In genomic region chr14:64808449-64808848, GRCh38 we compare ENCODE assay signal across 21 cellular contexts.
DNase-seq lines count a peak whose midpoint lies in the region; ATAC-seq, FAIRE-seq and TF ChIP-seq lines count a peak whose summit lies in the region.
"Had no signal": no experiment of that assay in that cellular context is flagged by ENCODE, and none has a peak within 500 bp of the region (broad histone marks: within the 10 kb centered on the region; RNA-seq: fewer than 3 reads in every experiment).

No MANE protein-coding gene starts in this region.

- H3K4me3 Mint-ChIP-seq in osteocyte (ENCODE audit: unreplicated experiment): no peak overlapping the region
- H3K4me3 Mint-ChIP-seq: B cell; CD8-positive, alpha-beta T cell; IgD-negative memory B cell had no signal

- CTCF ChIA-PET in SK-N-SH (lab: Yijun Ruan, JAX): interaction anchor here (0.9 to 3.2 kb wide), 4 partner anchors 8 to 83 kb away, joined by 3 to 18 read pairs (median 4); no protein-coding TSS in a partner anchor

- no peaks in the 10 kb centered on the region for H3K9me2 ChIP-seq in SK-N-SH

- no peaks in the 10 kb centered on the region for H3K36me3 Mint-ChIP-seq in osteocyte (ENCODE audit: unreplicated experiment)
- H3K36me3 Mint-ChIP-seq: CD8-positive, alpha-beta T cell; IgD-negative memory B cell had no signal

- H3K27ac Mint-ChIP-seq in osteocyte (ENCODE audit: unreplicated experiment): peak overlapping the region; percentile 62
- H3K27ac Mint-ChIP-seq: B cell; CD8-positive, alpha-beta T cell had no signal

- H3K36me3 ChIP-seq in SK-N-SH (replicated peaks in 1 of 2; ENCODE audit: control insufficient read depth in 1 of 2, insufficient read depth in 2 of 2, low read length in 1 of 2): no peaks in the 10 kb centered on the region
- H3K36me3 ChIP-seq: BLaER1 treated with 17β-estradiol and CSF1 and Interleukin-3, amounts not matched to agents 10 nM and 100 nM had no signal

- POLR2A ChIA-PET in SK-N-SH (lab: Yijun Ruan, JAX): no interaction called here

- DNase-seq in SK-N-SH (no peak), HTR-8/SVneo (ENCODE audit: insufficient read length, low spot score) (no peak), osteocyte (ENCODE audit: extremely low spot score, unreplicated experiment) (no peak), urothelium cell line (ENCODE audit: low spot score) (no peak), mesenteric fat pad (ENCODE audit: low spot score) (no peak), islet precursor cell (no peak)
- DNase-seq in effector CD8-positive, alpha-beta T cell (lab: John Stamatoyannopoulos, UW): no peak
- DNase-seq: Calu3; CD8-positive, alpha-beta T cell; DMS79 treated with DMSO at 0.1 percent for 48 hours; GM23248; HCEC 1CT; KG1 had no signal

- H3K79me2 ChIP-seq in SK-N-SH (ENCODE audit: insufficient read depth): no peaks in the 10 kb centered on the region

- no peak for TF ChIP-seq RAD21 in SK-N-SH (IDR thresholded peaks at IDR 0.05; ENCODE audit: low read length)

- H3K4me3 ChIP-seq in SK-N-SH (ENCODE audit: low read depth in 2 of 2, low read length in 1 of 2): no peak overlapping the region
- H3K4me3 ChIP-seq: BLaER1 treated with 17β-estradiol and CSF1 and Interleukin-3, amounts not matched to agents 10 nM and 100 nM; GM12878; GM23248 had no signal

- H3K9me3 ChIP-seq in SK-N-SH: no peaks in the 10 kb centered on the region
- H3K9me3 ChIP-seq: BLaER1 treated with 17β-estradiol and CSF1 and Interleukin-3, amounts not matched to agents 10 nM and 100 nM had no signal

- H3K27me3 ChIP-seq in SK-N-SH (ENCODE audit: insufficient read depth): no peaks in the 10 kb centered on the region
- H3K27me3 ChIP-seq: BLaER1 treated with 17β-estradiol and CSF1 and Interleukin-3, amounts not matched to agents 10 nM and 100 nM had no signal

- H3K4me1 ChIP-seq in SK-N-SH (ENCODE audit: control insufficient read depth in 1 of 2, insufficient read depth in 2 of 2, low read depth in 1 of 2, low read length in 1 of 2): peaks cover 5 to 26% of the 10 kb centered on the region in 2 experiments

- no peak for TF ChIP-seq CTCF in SK-N-SH (IDR thresholded peaks at IDR 0.05)
- TF ChIP-seq CTCF in osteocyte (IDR thresholded peaks at IDR 0.05): no peak

- H3K4me2 ChIP-seq in SK-N-SH: no peak overlapping the region
- H3K4me2 ChIP-seq: BLaER1 treated with 17β-estradiol and CSF1 and Interleukin-3, amounts not matched to agents 10 nM and 100 nM had no signal

- 97% methylated on average over 4 of the region's 4 CpGs for WGBS in SK-N-SH (ENCODE audit: low lambda C conversion rate)

- FAIRE-seq in HTR-8/SVneo (lab: Jason Lieb, UNC) (peak; percentile 46), urothelium cell line (lab: Jason Lieb, UNC) (peak; percentile 46)
- FAIRE-seq: GM12878, H54, HepG2 had no signal

- no peak for TF ChIP-seq EP300 in SK-N-SH (IDR thresholded peaks at IDR 0.05; ENCODE audit: borderline replicate concordance in 1 of 2, low read depth in 1 of 2, low read length in 1 of 2)

- peaks cover 30% of the 10 kb centered on the region for H3K4me1 Mint-ChIP-seq in osteocyte (ENCODE audit: unreplicated experiment)

- H3K9ac ChIP-seq in SK-N-SH: no peak overlapping the region
- H3K9ac ChIP-seq: BLaER1 treated with 17β-estradiol and CSF1 and Interleukin-3, amounts not matched to agents 10 nM and 100 nM; GM23248 had no signal

- peak overlapping the region in 1 of 2 experiments; percentile 100; a peak in 1 of 4 replicates for H3K27ac ChIP-seq in SK-N-SH (ENCODE audit: low read depth in 2 of 2, low read length in 1 of 2)
- H3K27ac ChIP-seq: 22Rv1; BLaER1 treated with 17β-estradiol and CSF1 and Interleukin-3, amounts not matched to agents 10 nM and 100 nM; GM23248 had no signal

- ATAC-seq in SK-N-SH treated with all-trans-retinoic acid at 6 μM for 48 hours: no peak
- ATAC-seq: CD8-positive, alpha-beta T cell; GM12878; HepG2 had no signal

- H4K20me1 ChIP-seq in SK-N-SH (ENCODE audit: insufficient read depth): no peaks in the 10 kb centered on the region
- H4K20me1 ChIP-seq: BLaER1 treated with 17β-estradiol and CSF1 and Interleukin-3, amounts not matched to agents 10 nM and 100 nM had no signal

- peaks cover 35% of the 10 kb centered on the region for H3F3A ChIP-seq in SK-N-SH (replicated peaks; ENCODE audit: insufficient read depth)

- H3K9me3 Mint-ChIP-seq in osteocyte (ENCODE audit: unreplicated experiment): no peaks in the 10 kb centered on the region
- H3K9me3 Mint-ChIP-seq: CD8-positive, alpha-beta T cell; IgD-negative memory B cell had no signal

- H3K27me3 Mint-ChIP-seq in osteocyte (ENCODE audit: unreplicated experiment): peaks cover 5% of the 10 kb centered on the region

- H2AFZ ChIP-seq in SK-N-SH (ENCODE audit: low read depth): no peak overlapping the region
- H2AFZ ChIP-seq: GM23248 had no signal

TF ChIP-seq in SK-N-SH, 30 proteins besides CTCF, POLR2A, EP300 and RAD21:
- no peak for TF ChIP-seq GABPA (IDR thresholded peaks at IDR 0.05; ENCODE audit: low read depth)
- peak; percentile 83 for TF ChIP-seq REST (IDR thresholded peaks at IDR 0.05; ENCODE audit: low read depth, low read length)
TF ChIP-seq in SK-N-SH: peak in this region for 1.

TF ChIP-seq in SK-N-SH treated with all-trans-retinoic acid at 6 μM for 48 hours, 23 proteins besides CTCF, POLR2A, EP300 and RAD21 (continues in another document):
- TF ChIP-seq, protein P1, sequence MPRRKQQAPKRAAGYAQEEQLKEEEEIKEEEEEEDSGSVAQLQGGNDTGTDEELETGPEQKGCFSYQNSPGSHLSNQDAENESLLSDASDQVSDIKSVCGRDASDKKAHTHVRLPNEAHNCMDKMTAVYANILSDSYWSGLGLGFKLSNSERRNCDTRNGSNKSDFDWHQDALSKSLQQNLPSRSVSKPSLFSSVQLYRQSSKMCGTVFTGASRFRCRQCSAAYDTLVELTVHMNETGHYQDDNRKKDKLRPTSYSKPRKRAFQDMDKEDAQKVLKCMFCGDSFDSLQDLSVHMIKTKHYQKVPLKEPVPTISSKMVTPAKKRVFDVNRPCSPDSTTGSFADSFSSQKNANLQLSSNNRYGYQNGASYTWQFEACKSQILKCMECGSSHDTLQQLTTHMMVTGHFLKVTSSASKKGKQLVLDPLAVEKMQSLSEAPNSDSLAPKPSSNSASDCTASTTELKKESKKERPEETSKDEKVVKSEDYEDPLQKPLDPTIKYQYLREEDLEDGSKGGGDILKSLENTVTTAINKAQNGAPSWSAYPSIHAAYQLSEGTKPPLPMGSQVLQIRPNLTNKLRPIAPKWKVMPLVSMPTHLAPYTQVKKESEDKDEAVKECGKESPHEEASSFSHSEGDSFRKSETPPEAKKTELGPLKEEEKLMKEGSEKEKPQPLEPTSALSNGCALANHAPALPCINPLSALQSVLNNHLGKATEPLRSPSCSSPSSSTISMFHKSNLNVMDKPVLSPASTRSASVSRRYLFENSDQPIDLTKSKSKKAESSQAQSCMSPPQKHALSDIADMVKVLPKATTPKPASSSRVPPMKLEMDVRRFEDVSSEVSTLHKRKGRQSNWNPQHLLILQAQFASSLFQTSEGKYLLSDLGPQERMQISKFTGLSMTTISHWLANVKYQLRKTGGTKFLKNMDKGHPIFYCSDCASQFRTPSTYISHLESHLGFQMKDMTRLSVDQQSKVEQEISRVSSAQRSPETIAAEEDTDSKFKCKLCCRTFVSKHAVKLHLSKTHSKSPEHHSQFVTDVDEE (CRISPR knock-in tag; IDR thresholded peaks at IDR 0.05): no peak
- no peak for TF ChIP-seq ARNTL (CRISPR knock-in tag; IDR thresholded peaks at IDR 0.05; ENCODE audit: borderline replicate concordance, low read depth)
- TF ChIP-seq RARB (CRISPR knock-in tag; IDR thresholded peaks at IDR 0.05): no peak
- TF ChIP-seq POU6F1 (CRISPR knock-in tag; IDR thresholded peaks at IDR 0.05; ENCODE audit: borderline replicate concordance, low read depth): no peak
- TF ChIP-seq ZNF8 (CRISPR knock-in tag; IDR thresholded peaks at IDR 0.05): no peak
- no peak for TF ChIP-seq TCF4 (CRISPR knock-in tag; IDR thresholded peaks at IDR 0.05; ENCODE audit: borderline replicate concordance)
- no peak for TF ChIP-seq CSDC2 (CRISPR knock-in tag; IDR thresholded peaks at IDR 0.05)
- no peak for TF ChIP-seq BACH2 (CRISPR knock-in tag; IDR thresholded peaks at IDR 0.05; ENCODE audit: borderline replicate concordance)
- TF ChIP-seq ISL1 (CRISPR knock-in tag; IDR thresholded peaks at IDR 0.05): no peak
- TF ChIP-seq CSRNP3 (CRISPR knock-in tag; IDR thresholded peaks at IDR 0.05): no peak
- no peak for TF ChIP-seq ZNF565 (CRISPR knock-in tag; conservative IDR thresholded peaks at IDR 0.05; ENCODE audit: low read depth)
- no peak for TF ChIP-seq TOX (CRISPR knock-in tag; IDR thresholded peaks at IDR 0.05; ENCODE audit: borderline replicate concordance)
- no peak for TF ChIP-seq PPARA (CRISPR knock-in tag; IDR thresholded peaks at IDR 0.05; ENCODE audit: borderline replicate concordance)
